8 cellular contexts compared by ENCODE assay signal in the genomic region with DNA sequence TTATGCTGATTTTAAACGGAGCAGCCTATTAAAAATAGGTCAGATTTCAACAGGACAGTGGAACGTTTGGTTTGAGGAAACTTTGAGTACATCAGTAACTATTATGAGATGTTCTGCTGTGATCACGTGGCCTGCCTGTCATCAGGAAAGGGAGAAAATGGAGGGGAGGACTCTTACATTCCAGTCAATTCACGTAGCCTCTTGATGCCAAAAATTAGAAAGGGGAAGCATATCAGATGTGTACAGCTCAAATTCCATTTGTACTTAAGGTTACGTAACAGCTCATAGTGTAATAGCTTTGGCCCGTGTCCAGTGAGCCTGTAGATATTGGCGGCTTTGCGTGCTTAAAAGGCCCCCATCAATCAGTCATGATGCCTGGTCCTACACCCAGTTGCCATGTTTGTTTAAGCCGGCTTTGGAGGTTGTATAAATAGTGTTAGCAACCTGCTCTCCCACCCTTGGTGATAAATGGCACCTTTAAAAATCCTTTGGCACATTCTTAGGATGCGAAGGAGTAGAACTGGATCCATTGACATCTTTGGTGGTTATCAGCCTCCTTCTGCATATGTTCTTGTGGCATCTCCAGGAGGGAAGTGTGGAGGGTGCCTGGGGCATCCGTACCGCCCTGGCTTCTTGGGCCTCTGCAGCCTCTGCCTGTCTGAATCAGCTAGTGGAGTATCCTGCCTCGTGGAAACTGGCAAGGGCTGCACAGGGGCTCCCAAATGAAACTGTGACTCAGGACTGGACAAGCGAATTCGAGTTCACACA.
DNase-seq lines count a peak whose midpoint lies in the region; ATAC-seq and TF ChIP-seq lines count a peak whose summit lies in the region.

No MANE protein-coding gene starts in this region.

- H3K4me3 ChIP-seq in ACC112 (ENCODE audit: low read depth, low read length) (peak overlapping the region; percentile 53; the same call in 1 of the 2 replicates), adipocyte (ENCODE audit: low read length) (peak overlapping the region; percentile 70), left lung (no peak overlapping the region)

- H2AFZ ChIP-seq in ACC112 (ENCODE audit: low read length, unreplicated experiment): peak overlapping the region; percentile 53

- H3K79me2 ChIP-seq in ACC112 (ENCODE audit: control insufficient read depth, insufficient read depth, low read length, unreplicated experiment): peaks cover 4% of the 10 kb centered on the region

- DNase-seq in NCI-H1105 (lab: John Stamatoyannopoulos, UW): peak; percentile 94
- DNase-seq in adipocyte (ENCODE audit: low read depth): peak; percentile 81
- DNase-seq in left lung: peak in 1 of 2 donors; percentile 39
- DNase-seq in NCI-H446 treated with DMSO at 0.1 percent for 48 hours (lab: John Stamatoyannopoulos, UW): no peak

- H3K9ac ChIP-seq in adipocyte (ENCODE audit: low read length): peak overlapping the region; percentile 4

- ATAC-seq in left lung: peak; percentile 81
- ATAC-seq in HG03457 (IDR thresholded peaks at IDR 0.05; ENCODE audit: unreplicated experiment): no peak
- no peak for ATAC-seq in GM21360 (IDR thresholded peaks at IDR 0.05; ENCODE audit: unreplicated experiment)
- ATAC-seq in GM18511 (IDR thresholded peaks at IDR 0.05; ENCODE audit: unreplicated experiment): no peak

- H3K27me3 ChIP-seq in ACC112 (ENCODE audit: insufficient read depth, low read length) (no peaks in the 10 kb centered on the region), adipocyte (replicated peaks; ENCODE audit: control insufficient read depth, insufficient read depth, low read length) (no peaks in the 10 kb centered on the region), left lung (no peaks in the 10 kb centered on the region)

- H3K4me1 ChIP-seq in ACC112 (ENCODE audit: control insufficient read depth, insufficient read depth, low read length, unreplicated experiment): peaks cover 73% of the 10 kb centered on the region
- H3K4me1 ChIP-seq in adipocyte (ENCODE audit: control insufficient read depth, insufficient read depth, low read length): peaks cover 43% of the 10 kb centered on the region
- peaks cover 0 to 4% of the 10 kb centered on the region in 2 donors for H3K4me1 ChIP-seq in left lung

- peak overlapping the region; percentile 99 for H3K27ac ChIP-seq in ACC112 (ENCODE audit: low read depth, low read length)
- peak overlapping the region; percentile 55 to 56 for H3K27ac ChIP-seq in left lung

- H3K36me3 ChIP-seq in ACC112 (ENCODE audit: insufficient read depth, low read length): no peaks in the 10 kb centered on the region
- no peaks in the 10 kb centered on the region for H3K36me3 ChIP-seq in adipocyte (ENCODE audit: control insufficient read depth, insufficient read depth, low read length, severe bottlenecking)
- H3K36me3 ChIP-seq in left lung: no peaks in the 10 kb centered on the region

- TF ChIP-seq CTCF in left lung (IDR thresholded peaks at IDR 0.05): no peak

- H3K9me3 ChIP-seq in adipocyte (ENCODE audit: control insufficient read depth, low read length) (no peaks in the 10 kb centered on the region), left lung (no peaks in the 10 kb centered on the region)

- intact Hi-C loops in left lung (cut with DNase I): no loop called here

Comparison
In these comparisons a context has a peak if more than half of its experiments do, and no peak if none do; other contexts are left out.
1. H3K4me3 ChIP-seq: peak in ACC112 (single experiment) and adipocyte (single experiment); none in left lung (0 of 2).